In genomic region chr6:50198245-50198644, GRCh38 we compare ENCODE assay signal across 15 cellular contexts.
A peak's percentile ranks its signal among the peaks of the same experiment; 100 is the strongest.
DNase-seq lines count a peak whose midpoint lies in the region; ATAC-seq and TF ChIP-seq lines count a peak whose summit lies in the region.
"Had no signal": no experiment of that assay in that cellular context is flagged by ENCODE, and none has a peak within 500 bp of the region (broad histone marks: within the 10 kb centered on the region; RNA-seq: fewer than 3 reads in every experiment).

No MANE protein-coding gene starts in this region.

- no peak overlapping the region for H3K4ac ChIP-seq in neuronal stem cell (ENCODE audit: low read length)

- ATAC-seq in WTC11: peak; percentile 79
- no peak for ATAC-seq in right lobe of liver
- ATAC-seq: A549; CD8-positive, alpha-beta T cell had no signal

- H3K4me1 Mint-ChIP-seq in WTC11: peaks cover 17% of the 10 kb centered on the region
- H3K4me1 Mint-ChIP-seq: CD14-positive monocyte had no signal

- TF ChIP-seq CTCF in WTC11 (IDR thresholded peaks at IDR 0.05) (no peak), uterus (IDR thresholded peaks at IDR 0.05) (no peak), right lobe of liver (IDR thresholded peaks at IDR 0.05) (no peak)

- no peak overlapping the region for H4K91ac ChIP-seq in neuronal stem cell (ENCODE audit: low read depth, low read length, poor library complexity)

- H3K4me3 ChIP-seq in H7 (ENCODE audit: insufficient read depth, low read depth, low read length): no peak overlapping the region
- H3K4me3 ChIP-seq in neuronal stem cell (ENCODE audit: low read length in 2 of 2): no peak overlapping the region
- no peak overlapping the region for H3K4me3 ChIP-seq in uterus
- no peak overlapping the region for H3K4me3 ChIP-seq in right lobe of liver
- H3K4me3 ChIP-seq: A549 had no signal

- H4K8ac ChIP-seq in neuronal stem cell (ENCODE audit: low read depth, low read length): no peak overlapping the region

- CTCF ChIA-PET in WTC11 (lab: Charles Lee): interaction anchor here (0.9 kb wide), 1 partner anchor 70 kb away, joined by 3 read pairs; no protein-coding TSS in a partner anchor

- POLR2A ChIA-PET in WTC11 (lab: Charles Lee): no interaction called here

- no peak overlapping the region for H2AFZ ChIP-seq in neuronal stem cell (ENCODE audit: low read length)

- H3K4me2 ChIP-seq in neuronal stem cell (ENCODE audit: insufficient read depth, low read length, poor library complexity, severe bottlenecking): no peak overlapping the region
- H3K4me2 ChIP-seq: A549 had no signal

- no peak overlapping the region for H3K4me3 Mint-ChIP-seq in WTC11
- H3K4me3 Mint-ChIP-seq: CD14-positive monocyte; CD8-positive, alpha-beta T cell had no signal

- H3K79me1 ChIP-seq in neuronal stem cell (ENCODE audit: low read depth, low read length): no peaks in the 10 kb centered on the region

- no peak overlapping the region for H3K18ac ChIP-seq in neuronal stem cell (ENCODE audit: low read length)

- DNase-seq in H7: peak; percentile 8
- peak; percentile 10 for DNase-seq in WTC11 (ENCODE audit: low spot score)
- DNase-seq in iPS DF 4.7 (ENCODE audit: extremely low read depth, low spot score): peak; percentile 25
- DNase-seq in neuronal stem cell (ENCODE audit: low spot score): peak; percentile 38
- no peak for DNase-seq in uterus
- DNase-seq in NOMO-1 treated with DMSO at 0.1 percent for 48 hours (lab: John Stamatoyannopoulos, UW; ENCODE audit: unreplicated experiment): no peak
- no peak for DNase-seq in right lobe of liver
- DNase-seq: CD8-positive, alpha-beta T cell; COR-L47; DMS153; DMS79 treated with DMSO at 0.1 percent for 48 hours; EL; GDM1 had no signal

- H3K9me3 ChIP-seq in neuronal stem cell (replicated peaks in 1 of 2; ENCODE audit: control insufficient read depth in 2 of 2, insufficient read depth in 1 of 2, low read depth in 1 of 2, low read length in 2 of 2): no peaks in the 10 kb centered on the region
- no peaks in the 10 kb centered on the region for H3K9me3 ChIP-seq in uterus
- no peaks in the 10 kb centered on the region for H3K9me3 ChIP-seq in right lobe of liver
- H3K9me3 ChIP-seq: A549 had no signal

- H3K14ac ChIP-seq in neuronal stem cell (ENCODE audit: low read length): no peak overlapping the region

- intact Hi-C loops in uterus (cut with DNase I; ENCODE audit: low total_unique reads): no loop called here
- intact Hi-C loops in right lobe of liver (cut with DNase I): no loop called here

- H3K9ac ChIP-seq in neuronal stem cell (ENCODE audit: low read depth, low read length, poor library complexity): no peak overlapping the region

- no peaks in the 10 kb centered on the region for H3K36me3 ChIP-seq in H7 (replicated peaks; ENCODE audit: control insufficient read depth, insufficient read depth, low read length)
- no peaks in the 10 kb centered on the region for H3K36me3 ChIP-seq in neuronal stem cell (replicated peaks in 1 of 2; ENCODE audit: control insufficient read depth in 2 of 2, insufficient read depth in 2 of 2, low read length in 2 of 2)
- H3K36me3 ChIP-seq in uterus: no peaks in the 10 kb centered on the region
- H3K36me3 ChIP-seq in right lobe of liver: no peaks in the 10 kb centered on the region

- H3K27me3 Mint-ChIP-seq in WTC11 (ENCODE audit: low read depth): no peaks in the 10 kb centered on the region

- H3K9me3 Mint-ChIP-seq in WTC11: no peaks in the 10 kb centered on the region
- H3K9me3 Mint-ChIP-seq: CD14-positive monocyte had no signal

- no peak overlapping the region for H2BK15ac ChIP-seq in neuronal stem cell (ENCODE audit: low read length)

- H3K27ac ChIP-seq in neuronal stem cell (replicated peaks; ENCODE audit: low read length) (no peak overlapping the region), uterus (no peak overlapping the region), right lobe of liver (no peak overlapping the region)
- H3K27ac ChIP-seq: A549 had no signal

- H2BK12ac ChIP-seq in neuronal stem cell (ENCODE audit: low read length): no peak overlapping the region

- no peak overlapping the region for H2BK5ac ChIP-seq in neuronal stem cell (ENCODE audit: low read length)

- no peaks in the 10 kb centered on the region for H3K36me3 Mint-ChIP-seq in WTC11
- H3K36me3 Mint-ChIP-seq: CD14-positive monocyte; CD8-positive, alpha-beta T cell had no signal

- TF ChIP-seq POLR2A in uterus (IDR thresholded peaks at IDR 0.05) (no peak), right lobe of liver (IDR thresholded peaks at IDR 0.05) (no peak)

- WGBS in neuronal stem cell (ENCODE audit: extremely low coverage in 2 of 2, insufficient read length in 2 of 2, insufficient replicate concordance in 1 of 2), 2 donors: no CpG with 5 or more reads among the region's 4 CpGs
- WGBS in right lobe of liver (ENCODE audit: insufficient coverage, low coverage, low lambda C conversion rate, missing lambda C conversion rate): 52% methylated on average over 4 of the region's 4 CpGs

- peak overlapping the region; percentile 36; the same call in 1 of the 2 replicates for H3K27ac Mint-ChIP-seq in WTC11
- H3K27ac Mint-ChIP-seq: CD14-positive monocyte; CD8-positive, alpha-beta T cell had no signal

- H3K4me1 ChIP-seq in neuronal stem cell (ENCODE audit: control insufficient read depth in 2 of 2, insufficient read depth in 1 of 2, low read depth in 1 of 2, low read length in 2 of 2): peaks cover 0 to 3% of the 10 kb centered on the region in 2 donors
- no peaks in the 10 kb centered on the region for H3K4me1 ChIP-seq in uterus
- no peaks in the 10 kb centered on the region for H3K4me1 ChIP-seq in right lobe of liver
- H3K4me1 ChIP-seq: A549 had no signal

- H3K27me3 ChIP-seq in H7 (ENCODE audit: control insufficient read depth, insufficient read depth, low read length) (no peaks in the 10 kb centered on the region), neuronal stem cell (ENCODE audit: control insufficient read depth in 3 of 3, insufficient read depth in 3 of 3, low read depth in 1 of 3, low read length in 3 of 3) (no peaks in the 10 kb centered on the region), uterus (no peaks in the 10 kb centered on the region), right lobe of liver (no peaks in the 10 kb centered on the region)

- no peak overlapping the region for H3K23ac ChIP-seq in neuronal stem cell (ENCODE audit: low read depth, low read length, poor library complexity)

- H2AK5ac ChIP-seq in neuronal stem cell (ENCODE audit: low read depth, low read length): no peak overlapping the region

- H2BK120ac ChIP-seq in neuronal stem cell (ENCODE audit: low read depth, low read length): no peak overlapping the region

TF ChIP-seq in WTC11, 78 proteins besides CTCF, POLR2A, EP300 and RAD21 (continues in another document):
- TF ChIP-seq KAT7 (CRISPR knock-in tag; IDR thresholded peaks at IDR 0.05; ENCODE audit: borderline replicate concordance): no peak
- TF ChIP-seq ZBTB21 (CRISPR knock-in tag; IDR thresholded peaks at IDR 0.05; ENCODE audit: borderline replicate concordance): no peak
- no peak for TF ChIP-seq ZNF263 (CRISPR knock-in tag; IDR thresholded peaks at IDR 0.05; ENCODE audit: low read depth)
- TF ChIP-seq HMGA2 (CRISPR knock-in tag; IDR thresholded peaks at IDR 0.05): no peak
- TF ChIP-seq EMX1 (CRISPR knock-in tag; IDR thresholded peaks at IDR 0.05): no peak
- no peak for TF ChIP-seq ERG (CRISPR knock-in tag; IDR thresholded peaks at IDR 0.05)
- TF ChIP-seq ATF3 (CRISPR knock-in tag; conservative IDR thresholded peaks at IDR 0.05): no peak
- no peak for TF ChIP-seq CBFB (CRISPR knock-in tag; IDR thresholded peaks at IDR 0.05; ENCODE audit: low read depth)
- no peak for TF ChIP-seq SP1 (CRISPR knock-in tag; conservative IDR thresholded peaks at IDR 0.05)
- no peak for TF ChIP-seq ARID4B (CRISPR knock-in tag; IDR thresholded peaks at IDR 0.05; ENCODE audit: borderline replicate concordance)

Comparison
In these comparisons a context has a peak if more than half of its experiments do, and no peak if none do; other contexts are left out.
1. DNase-seq: peak in H7 (single experiment), WTC11 (single experiment), iPS DF 4.7 (single experiment) and neuronal stem cell (single experiment); none in uterus (0 of 2), NOMO-1 treated with DMSO at 0.1 percent for 48 hours (single experiment) and right lobe of liver (0 of 3).